Comparison of ENCODE assay signal across 33 cellular contexts in the genomic region with DNA sequence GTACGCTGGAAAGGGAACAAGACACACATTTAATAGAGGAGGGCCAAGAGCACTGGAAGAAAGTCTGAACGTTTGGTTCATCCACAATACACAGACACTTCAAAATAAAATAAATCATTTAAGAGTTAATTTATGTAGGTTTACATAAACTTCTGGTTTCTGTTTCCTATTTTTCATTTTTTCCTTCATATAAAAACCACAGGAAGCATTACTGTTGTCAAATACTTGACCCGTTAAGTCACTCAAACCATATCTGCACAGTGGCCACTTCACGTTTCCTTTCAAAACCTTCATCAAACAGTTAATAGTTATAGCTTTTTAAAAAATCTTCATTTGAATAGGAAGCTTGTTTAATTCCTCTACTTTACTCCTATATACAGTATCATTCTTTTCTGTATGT.
DNase-seq lines count a peak whose midpoint lies in the region; ATAC-seq and TF ChIP-seq lines count a peak whose summit lies in the region.
"Had no signal": no experiment of that assay in that cellular context is flagged by ENCODE, and none has a peak within 500 bp of the region (broad histone marks: within the 10 kb centered on the region; RNA-seq: fewer than 3 reads in every experiment).

No MANE protein-coding gene starts in this region.

- H3K79me1 ChIP-seq in IMR-90 (ENCODE audit: low read depth in 1 of 2, low read length in 2 of 2), result peaks cover 0 to 3% of the 10 kb centered on the region in 2 experiments; a peak in 2 of 4 replicates

- no peak overlapping the region for H4K5ac ChIP-seq in IMR-90 (ENCODE audit: low read depth, low read length)

- no peaks in the 10 kb centered on the region for H3K9me3 ChIP-seq in BLaER1
- H3K9me3 ChIP-seq in IMR-90 (ENCODE audit: control insufficient read depth, insufficient read depth, low read length), result no peaks in the 10 kb centered on the region
- H3K9me3 ChIP-seq: SJCRH30, suprapubic skin, upper lobe of right lung had no signal

- no peak overlapping the region for H2AFZ ChIP-seq in IMR-90 (replicated peaks; ENCODE audit: low read length, poor library complexity)
- H2AFZ ChIP-seq: neural progenitor cell had no signal

- POLR2A ChIA-PET in IMR-90 (lab: Charles Lee; ENCODE audit: unreplicated experiment), result no interaction called here

- H4K8ac ChIP-seq in IMR-90 (ENCODE audit: low read depth in 2 of 2, low read length in 2 of 2), result no peak overlapping the region

- no peak overlapping the region for H3K14ac ChIP-seq in IMR-90 (replicated peaks; ENCODE audit: low read depth, low read length)

- H3K4me2 ChIP-seq in BLaER1 (peak overlapping the region; percentile 43), IMR-90 (ENCODE audit: low read depth, low read length) (no peak overlapping the region)
- H3K4me2 ChIP-seq: neural progenitor cell, smooth muscle cell had no signal

- H2BK120ac ChIP-seq in IMR-90 (ENCODE audit: low read depth, low read length), result no peak overlapping the region

- DNase-seq in IMR-90, result peak; percentile 61
- DNase-seq in astrocyte of the hippocampus (ENCODE audit: low read depth, low spot score), result peak; percentile 3
- DNase-seq in fibroblast of villous mesenchyme (ENCODE audit: low read depth), result peak; percentile 64
- DNase-seq in NCI-H226, result no peak
- DNase-seq: 8988T; activated CD4-positive, alpha-beta T cell treated with anti-CD3 and anti-CD28 coated beads, Interleukin-2, amount 10 ng/mL, durations not matched to agents 24 days and 14 days; activated gamma-delta T cell; activated naive CD8-positive, alpha-beta T cell treated with anti-CD3 and anti-CD28 coated beads for 36 hours; activated T-cell treated with anti-CD3 and anti-CD28 coated beads, Interleukin-2, amount 50 U/mL, for 1 hour; aorta; Calu3; CD4-positive, CD25-positive, alpha-beta regulatory T cell; H7; mesendoderm; NCI-H1092; NCI-H1694 treated with DMSO at 0.1 percent for 48 hours; NCI-H510A; posterior cingulate gyrus; right cardiac atrium; RPMI8226; SJCRH30; stimulated activated naive CD4-positive, alpha-beta T cell; SW 1271; upper lobe of right lung had no signal

- no peak overlapping the region for H3K56ac ChIP-seq in IMR-90 (ENCODE audit: extremely low read depth, insufficient read depth, low read length)

- no peaks in the 10 kb centered on the region for H3K9me1 ChIP-seq in IMR-90 (ENCODE audit: insufficient read depth, low read length)

- H3K27me3 ChIP-seq in BLaER1 (no peaks in the 10 kb centered on the region), IMR-90 (ENCODE audit: control insufficient read depth, insufficient read depth, low read length) (no peaks in the 10 kb centered on the region)
- H3K27me3 ChIP-seq: neural progenitor cell, SJCRH30, suprapubic skin, upper lobe of right lung had no signal

- H3K9ac ChIP-seq in BLaER1 (no peak overlapping the region), IMR-90 (ENCODE audit: low read depth, low read length) (no peak overlapping the region)
- H3K9ac ChIP-seq: neural progenitor cell had no signal

- H4K20me1 ChIP-seq in BLaER1 (no peaks in the 10 kb centered on the region), IMR-90 (ENCODE audit: insufficient read depth, low read length) (no peaks in the 10 kb centered on the region; the same call in 1 of the 2 replicates)

- in situ Hi-C loops in IMR-90 (cut with MboI; ENCODE audit: low sequenced_read_pairs), result no loop called here

- no peak overlapping the region for H3K23ac ChIP-seq in IMR-90 (ENCODE audit: low read depth, low read length)

- H2BK5ac ChIP-seq in IMR-90 (ENCODE audit: low read depth, low read length, poor library complexity, severe bottlenecking), result no peak overlapping the region

- TF ChIP-seq POLR2A in IMR-90 (IDR thresholded peaks at IDR 0.05; ENCODE audit: low read depth, low read length), result no peak

- intact Hi-C loops in IMR-90 (cut with micrococcal nuclease), result no loop called here

- TF ChIP-seq CTCF in IMR-90 (conservative IDR thresholded peaks at IDR 0.05; ENCODE audit: low read depth, low read length), result no peak
- no peak for TF ChIP-seq CTCF in fibroblast of villous mesenchyme (IDR thresholded peaks at IDR 0.05; ENCODE audit: insufficient read depth, low read depth, low read length)

- no peak overlapping the region for H3K4ac ChIP-seq in IMR-90 (ENCODE audit: low read depth, low read length)

- no TSS peak for BruUV-seq in IMR-90 (replicated peaks; lab: Mats Ljungman, UMichigan)

- ATAC-seq in IMR-90 (ENCODE audit: low read depth), result peak; percentile 87
- no peak for ATAC-seq in HG03457 (IDR thresholded peaks at IDR 0.05; ENCODE audit: unreplicated experiment)
- no peak for ATAC-seq in GM19455 (IDR thresholded peaks at IDR 0.05; ENCODE audit: unreplicated experiment)
- ATAC-seq in HG03280 (IDR thresholded peaks at IDR 0.05; ENCODE audit: unreplicated experiment), result no peak
- ATAC-seq: GM12878, left lobe of liver, right cardiac atrium, upper lobe of right lung had no signal

- H3K27ac ChIP-seq in BLaER1 (no peak overlapping the region), IMR-90 (ENCODE audit: insufficient read depth, low read length) (no peak overlapping the region)
- H3K27ac ChIP-seq: neural progenitor cell, SJCRH30, suprapubic skin, upper lobe of right lung had no signal

- no peak overlapping the region for H2BK20ac ChIP-seq in IMR-90 (ENCODE audit: low read depth, low read length)

- no peak overlapping the region for H2BK15ac ChIP-seq in IMR-90 (ENCODE audit: low read depth, low read length)

- no peak overlapping the region for H3K4me3 ChIP-seq in BLaER1
- no peak overlapping the region for H3K4me3 ChIP-seq in IMR-90 (ENCODE audit: insufficient read depth, low read depth, low read length)
- H3K4me3 ChIP-seq in fibroblast of villous mesenchyme (ENCODE audit: low read depth, low read length), result no peak overlapping the region
- H3K4me3 ChIP-seq: GM12878, neural progenitor cell, SJCRH30, smooth muscle cell, suprapubic skin, upper lobe of right lung had no signal

- H2AK9ac ChIP-seq in IMR-90 (replicated peaks; ENCODE audit: low read depth, low read length, poor library complexity), result no peak overlapping the region

- dilution Hi-C loops in IMR-90 (cut with HindIII; ENCODE audit: low sequenced_read_pairs, unreplicated experiment), result no loop called here

- H3K4me1 ChIP-seq in BLaER1, result peaks cover 13% of the 10 kb centered on the region
- no peaks in the 10 kb centered on the region for H3K4me1 ChIP-seq in IMR-90 (ENCODE audit: control insufficient read depth, insufficient read depth, low read length)
- H3K4me1 ChIP-seq: neural progenitor cell, SJCRH30, suprapubic skin, upper lobe of right lung had no signal

- no peaks in the 10 kb centered on the region for H3K36me3 ChIP-seq in BLaER1
- no peaks in the 10 kb centered on the region for H3K36me3 ChIP-seq in IMR-90 (ENCODE audit: control insufficient read depth, insufficient read depth, low read length)
- H3K36me3 ChIP-seq: neural progenitor cell, SJCRH30, suprapubic skin, upper lobe of right lung had no signal

- no peak overlapping the region for H3K18ac ChIP-seq in IMR-90 (ENCODE audit: low read depth, low read length)

- CTCF ChIA-PET in IMR-90 (lab: Yijun Ruan, JAX), result interaction anchor here (0.6 kb wide), 1 partner anchor 11 kb away, joined by 3 read pairs; no protein-coding TSS in a partner anchor

- H4K91ac ChIP-seq in IMR-90 (ENCODE audit: insufficient read depth, low read depth, low read length), result no peak overlapping the region

- no peak for TF ChIP-seq RAD21 in IMR-90 (IDR thresholded peaks at IDR 0.05; ENCODE audit: low read length)

- no CpG with 5 or more reads among the region's 4 CpGs for WGBS in IMR-90 (ENCODE audit: extremely low coverage in 2 of 2, insufficient read length in 1 of 2), 2 experiments

- H2AK5ac ChIP-seq in IMR-90 (ENCODE audit: low read depth, low read length), result no peak overlapping the region

TF ChIP-seq in IMR-90, 13 proteins besides CTCF, POLR2A, EP300 and RAD21:
- TF ChIP-seq, protein P1, sequence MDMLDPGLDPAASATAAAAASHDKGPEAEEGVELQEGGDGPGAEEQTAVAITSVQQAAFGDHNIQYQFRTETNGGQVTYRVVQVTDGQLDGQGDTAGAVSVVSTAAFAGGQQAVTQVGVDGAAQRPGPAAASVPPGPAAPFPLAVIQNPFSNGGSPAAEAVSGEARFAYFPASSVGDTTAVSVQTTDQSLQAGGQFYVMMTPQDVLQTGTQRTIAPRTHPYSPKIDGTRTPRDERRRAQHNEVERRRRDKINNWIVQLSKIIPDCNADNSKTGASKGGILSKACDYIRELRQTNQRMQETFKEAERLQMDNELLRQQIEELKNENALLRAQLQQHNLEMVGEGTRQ (IDR thresholded peaks at IDR 0.05; ENCODE audit: low read depth, low read length), result no peak
- TF ChIP-seq CEBPB (IDR thresholded peaks at IDR 0.05; ENCODE audit: low read depth, low read length) (no peak), BHLHE40 (IDR thresholded peaks at IDR 0.05; ENCODE audit: low read depth, low read length) (no peak; the same call in 1 of the 2 replicates), CHD1 (IDR thresholded peaks at IDR 0.05; ENCODE audit: low read depth, low read length) (no peak), SMC3 (IDR thresholded peaks at IDR 0.05; ENCODE audit: low read depth, low read length) (no peak), NFE2L2 (IDR thresholded peaks at IDR 0.05; ENCODE audit: low read depth, low read length) (no peak), MAFK (IDR thresholded peaks at IDR 0.05; ENCODE audit: low read depth, low read length) (no peak), FOS (IDR thresholded peaks at IDR 0.05; ENCODE audit: low read depth, low read length) (no peak), MXI1 (IDR thresholded peaks at IDR 0.05; ENCODE audit: borderline replicate concordance, low read depth, low read length) (no peak), RFX5 (IDR thresholded peaks at IDR 0.05; ENCODE audit: low read depth, low read length) (no peak), RCOR1 (IDR thresholded peaks at IDR 0.05; ENCODE audit: insufficient replicate concordance, low read length) (no peak), MAZ (IDR thresholded peaks at IDR 0.05; ENCODE audit: borderline replicate concordance, low read depth, low read length) (no peak)
- TF ChIP-seq, protein P2, sequence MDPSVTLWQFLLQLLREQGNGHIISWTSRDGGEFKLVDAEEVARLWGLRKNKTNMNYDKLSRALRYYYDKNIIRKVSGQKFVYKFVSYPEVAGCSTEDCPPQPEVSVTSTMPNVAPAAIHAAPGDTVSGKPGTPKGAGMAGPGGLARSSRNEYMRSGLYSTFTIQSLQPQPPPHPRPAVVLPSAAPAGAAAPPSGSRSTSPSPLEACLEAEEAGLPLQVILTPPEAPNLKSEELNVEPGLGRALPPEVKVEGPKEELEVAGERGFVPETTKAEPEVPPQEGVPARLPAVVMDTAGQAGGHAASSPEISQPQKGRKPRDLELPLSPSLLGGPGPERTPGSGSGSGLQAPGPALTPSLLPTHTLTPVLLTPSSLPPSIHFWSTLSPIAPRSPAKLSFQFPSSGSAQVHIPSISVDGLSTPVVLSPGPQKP (IDR thresholded peaks at IDR 0.05; ENCODE audit: borderline replicate concordance, low read depth, low read length), result no peak
